In the genomic region with DNA sequence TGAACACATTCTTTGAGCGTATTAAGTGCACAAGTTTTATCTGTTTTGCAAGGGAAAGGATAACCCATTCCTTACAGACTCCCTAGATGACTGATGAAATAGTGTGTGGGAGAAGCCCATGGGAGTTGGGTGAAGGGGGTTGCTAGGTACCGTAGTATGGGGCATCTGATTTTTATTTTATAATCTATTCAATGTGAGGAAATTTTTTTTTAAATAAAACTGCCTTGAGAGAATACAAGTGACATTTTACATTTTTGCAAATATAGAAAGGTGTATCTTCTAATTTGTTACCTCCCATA, we compare ENCODE assay signal across 9 cellular contexts. TPM values are rescaled to one million over a fixed set of nuclear protein-coding genes. Genes with fewer than 3 reads are reported as not detected.
A peak's percentile ranks its signal among the peaks of the same experiment; 100 is the strongest.
DNase-seq lines count a peak whose midpoint lies in the region; ATAC-seq lines count a peak whose summit lies in the region.
"Had no signal": no experiment of that assay in that cellular context is flagged by ENCODE, and none has a peak within 500 bp of the region (broad histone marks: within the 10 kb centered on the region; RNA-seq: fewer than 3 reads in every experiment).

No MANE protein-coding gene starts in this region.

- no peak for ATAC-seq in activated T-cell treated with anti-CD3 and anti-CD28 coated beads, Interleukin-2, amount 50 U/mL, for 4 hours

- H3K9me3 ChIP-seq in iPS-18c (ENCODE audit: control insufficient read depth, insufficient read depth, low read length), result no peaks in the 10 kb centered on the region
- H3K9me3 ChIP-seq in thymus (ENCODE audit: control insufficient read depth), result peaks cover 1% of the 10 kb centered on the region
- H3K9me3 ChIP-seq: neutrophil had no signal

- DNase-seq in activated T-cell treated with anti-CD3 and anti-CD28 coated beads, Interleukin-2, amount 50 U/mL, for 4 hours, result no peak
- DNase-seq in activated T-cell treated with anti-CD3 and anti-CD28 coated beads for 4 hours, result no peak
- no peak for DNase-seq in activated T-helper 2 cell treated with anti-CD3 and anti-CD28 coated beads, Interferon-gamma antibody, Interleukin-2, Interleukin-4, amounts not matched to agents 10 μg/mL and 5 μg/mL and 100 μg/mL, durations not matched to agents 14 hours and 24 hours and 36 hours (ENCODE audit: low spot score)
- DNase-seq in stimulated activated CD4-positive, alpha-beta T cell treated with anti-CD3 and anti-CD28 coated beads, Interleukin-2, amount 100 ng/mL, for 48 hours, result no peak
- no peak for DNase-seq in NOMO-1 (lab: John Stamatoyannopoulos, UW; ENCODE audit: unreplicated experiment in 2 of 2)
- no peak for DNase-seq in NCI-H146 treated with DMSO at 0.1 percent for 48 hours (lab: John Stamatoyannopoulos, UW; ENCODE audit: unreplicated experiment)

- no peaks in the 10 kb centered on the region for H3K27me3 Mint-ChIP-seq in activated T-cell treated with anti-CD3 and anti-CD28 coated beads, Interleukin-2, amount 50 U/mL, for 4 hours (ENCODE audit: low read depth)
- H3K27me3 Mint-ChIP-seq in activated T-helper 2 cell treated with anti-CD3 and anti-CD28 coated beads, Interferon-gamma antibody, Interleukin-2, Interleukin-4, amounts not matched to agents 10 μg/mL and 5 μg/mL and 100 μg/mL, durations not matched to agents 14 hours and 24 hours and 36 hours (ENCODE audit: low read depth), result peaks cover 2% of the 10 kb centered on the region

- WGBS in thymus, result 91% methylated on average over 2 of the region's 2 CpGs

- H3K4me3 ChIP-seq in iPS-18c (ENCODE audit: insufficient read depth, low read depth, low read length), result peak overlapping the region; percentile 90
- peak overlapping the region; percentile 99 for H3K4me3 ChIP-seq in thymus (ENCODE audit: low read length)

- intact Hi-C loops in activated T-helper 2 cell treated with anti-CD3 and anti-CD28 coated beads, Interferon-gamma antibody, Interleukin-2, Interleukin-4, amounts not matched to agents 10 μg/mL and 5 μg/mL and 100 μg/mL, durations not matched to agents 14 hours and 24 hours and 36 hours (cut with micrococcal nuclease), result no loop called here

- peaks cover 42% of the 10 kb centered on the region for H3K4me1 Mint-ChIP-seq in activated T-cell treated with anti-CD3 and anti-CD28 coated beads, Interleukin-2, amount 50 U/mL, for 4 hours (ENCODE audit: low read depth)
- H3K4me1 Mint-ChIP-seq in activated T-helper 2 cell treated with anti-CD3 and anti-CD28 coated beads, Interferon-gamma antibody, Interleukin-2, Interleukin-4, amounts not matched to agents 10 μg/mL and 5 μg/mL and 100 μg/mL, durations not matched to agents 14 hours and 24 hours and 36 hours (ENCODE audit: low read depth), result peaks cover 34% of the 10 kb centered on the region

- H3K4me1 ChIP-seq in thymus (ENCODE audit: control insufficient read depth, insufficient read depth, low read length), result peaks cover 9% of the 10 kb centered on the region

- H3K9me3 Mint-ChIP-seq in activated T-cell treated with anti-CD3 and anti-CD28 coated beads, Interleukin-2, amount 50 U/mL, for 4 hours, result no peaks in the 10 kb centered on the region
- no peaks in the 10 kb centered on the region for H3K9me3 Mint-ChIP-seq in activated T-helper 2 cell treated with anti-CD3 and anti-CD28 coated beads, Interferon-gamma antibody, Interleukin-2, Interleukin-4, amounts not matched to agents 10 μg/mL and 5 μg/mL and 100 μg/mL, durations not matched to agents 14 hours and 24 hours and 36 hours

- H3K36me3 ChIP-seq in thymus (ENCODE audit: control insufficient read depth, insufficient read depth), result no peaks in the 10 kb centered on the region
- H3K36me3 ChIP-seq: neutrophil had no signal

- peaks cover 18% of the 10 kb centered on the region for H3K36me3 Mint-ChIP-seq in activated T-cell treated with anti-CD3 and anti-CD28 coated beads, Interleukin-2, amount 50 U/mL, for 4 hours (ENCODE audit: insufficient read depth)
- peaks cover 26% of the 10 kb centered on the region for H3K36me3 Mint-ChIP-seq in activated T-helper 2 cell treated with anti-CD3 and anti-CD28 coated beads, Interferon-gamma antibody, Interleukin-2, Interleukin-4, amounts not matched to agents 10 μg/mL and 5 μg/mL and 100 μg/mL, durations not matched to agents 14 hours and 24 hours and 36 hours (ENCODE audit: low read depth)

- H3K27me3 ChIP-seq in thymus (ENCODE audit: control insufficient read depth, insufficient read depth), result no peaks in the 10 kb centered on the region
- H3K27me3 ChIP-seq: neutrophil had no signal

- peak overlapping the region; percentile 95 for H3K4me3 Mint-ChIP-seq in activated T-cell treated with anti-CD3 and anti-CD28 coated beads, Interleukin-2, amount 50 U/mL, for 4 hours
- peak overlapping the region; percentile 87 for H3K4me3 Mint-ChIP-seq in activated T-helper 2 cell treated with anti-CD3 and anti-CD28 coated beads, Interferon-gamma antibody, Interleukin-2, Interleukin-4, amounts not matched to agents 10 μg/mL and 5 μg/mL and 100 μg/mL, durations not matched to agents 14 hours and 24 hours and 36 hours (ENCODE audit: low read depth)

- H3K27ac Mint-ChIP-seq in activated T-helper 2 cell treated with anti-CD3 and anti-CD28 coated beads, Interferon-gamma antibody, Interleukin-2, Interleukin-4, amounts not matched to agents 10 μg/mL and 5 μg/mL and 100 μg/mL, durations not matched to agents 14 hours and 24 hours and 36 hours, result no peak overlapping the region

- H3K27ac ChIP-seq in thymus (ENCODE audit: low read depth), result no peak overlapping the region
- H3K27ac ChIP-seq: neutrophil had no signal

RNA-seq across cellular contexts. Expression of a gene that starts 1.4 kb away (rescaled TPM):
- total RNA-seq in activated T-cell treated with anti-CD3 and anti-CD28 coated beads, Interleukin-2, amount 50 U/mL, for 4 hours, result 10 to 100 TPM; 44.5 to 49.5 (median 46.3) TPM
- 66.0 and 68.2 TPM in 2 replicates for total RNA-seq in activated T-helper 2 cell treated with anti-CD3 and anti-CD28 coated beads, Interferon-gamma antibody, Interleukin-2, Interleukin-4, amounts not matched to agents 10 μg/mL and 5 μg/mL and 100 μg/mL, durations not matched to agents 14 hours and 24 hours and 36 hours
- 15.0 TPM for polyA plus RNA-seq in thymus

RNA-seq across cellular contexts. Expression of a gene that starts 15.7 kb away (rescaled TPM):
- total RNA-seq in activated T-cell treated with anti-CD3 and anti-CD28 coated beads, Interleukin-2, amount 50 U/mL, for 4 hours, result 1 to 10 TPM; 2.3 to 3.7 (median 2.6) TPM
- 1.8 and 2.4 TPM in 2 replicates for total RNA-seq in activated T-helper 2 cell treated with anti-CD3 and anti-CD28 coated beads, Interferon-gamma antibody, Interleukin-2, Interleukin-4, amounts not matched to agents 10 μg/mL and 5 μg/mL and 100 μg/mL, durations not matched to agents 14 hours and 24 hours and 36 hours
- 1.9 TPM for polyA plus RNA-seq in thymus
